ENCODE assay signal across 8 cellular contexts in the genomic region with DNA sequence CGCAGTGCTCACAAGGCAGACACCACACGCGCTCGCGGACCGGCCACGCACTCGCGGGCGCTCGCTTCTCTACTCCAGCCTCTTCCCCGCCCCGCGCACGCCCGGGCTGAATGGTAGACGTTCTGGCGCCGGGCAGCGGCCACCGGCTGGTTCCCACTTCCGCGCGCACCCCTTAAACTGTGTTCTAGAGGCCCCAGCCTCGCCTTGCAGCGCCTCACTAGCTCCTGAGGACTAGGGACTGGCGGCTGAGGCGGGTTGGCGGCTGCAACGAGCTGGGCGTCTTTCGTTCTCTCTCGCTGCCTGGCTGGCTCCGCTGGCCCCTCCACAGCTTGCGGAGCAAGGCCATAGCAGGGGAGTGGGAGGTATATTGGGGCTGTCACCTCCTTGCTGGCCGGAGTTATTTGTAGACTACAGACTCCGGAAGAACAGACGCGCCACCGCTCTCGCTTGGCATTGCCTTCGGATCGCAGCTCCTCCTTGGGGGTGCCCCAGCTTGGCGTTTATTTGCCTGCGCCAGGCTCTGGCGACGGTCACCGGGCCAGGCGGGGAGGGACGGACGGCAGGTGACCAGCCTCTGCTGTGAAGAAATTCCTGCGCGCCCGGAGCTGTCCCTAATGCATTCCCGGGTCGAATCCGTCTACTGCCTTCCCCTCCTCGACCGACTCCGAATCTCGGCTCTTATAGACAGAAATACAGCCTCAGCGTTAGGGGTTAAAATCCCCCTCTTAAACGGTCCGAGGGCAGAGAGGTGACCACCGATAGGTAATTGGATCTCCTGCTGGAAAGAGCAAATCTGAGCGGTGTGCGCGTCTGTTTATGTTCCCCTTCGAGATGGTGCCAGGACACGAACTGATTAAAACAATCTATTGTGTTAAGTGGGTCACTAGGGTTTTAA. TPM values are rescaled to one million over a fixed set of nuclear protein-coding genes. Genes with fewer than 3 reads are reported as not detected.
A peak's percentile ranks its signal among the peaks of the same experiment; 100 is the strongest.
DNase-seq lines count a peak whose midpoint lies in the region; ATAC-seq, FAIRE-seq and TF ChIP-seq lines count a peak whose summit lies in the region.

No MANE protein-coding gene starts in this region.

- H3K9me3 Mint-ChIP-seq in HFFc6, result peaks cover 11% of the 10 kb centered on the region

- H3K4me3 ChIP-seq in iPS-18c (ENCODE audit: insufficient read depth, low read depth, low read length) (peak overlapping the region; percentile 60), skin epidermis (peak overlapping the region; percentile 28 to 45 (median 34))

- peak overlapping the region; percentile 96 for H3K27ac Mint-ChIP-seq in HFFc6

- no peak for TF ChIP-seq CTCF in HFFc6 (IDR thresholded peaks at IDR 0.05)

- H3K4me1 Mint-ChIP-seq in HFFc6 (ENCODE audit: low read depth), result peaks cover 75% of the 10 kb centered on the region

- ATAC-seq in HG03039 (IDR thresholded peaks at IDR 0.05; ENCODE audit: unreplicated experiment), result no peak

- no peaks in the 10 kb centered on the region for H3K9me3 ChIP-seq in iPS-18c (ENCODE audit: control insufficient read depth, insufficient read depth, low read length)

- peak overlapping the region in 16 of 21 experiments; percentile 17 to 86 (median 66) for H3K27ac ChIP-seq in skin epidermis

- peaks cover 37% of the 10 kb centered on the region for H3K27me3 Mint-ChIP-seq in HFFc6 (ENCODE audit: insufficient read depth)

- DNase-seq in HFFc6 (no peak), GM19239 (ENCODE audit: insufficient read length, low spot score) (no peak), RCC 7860 (ENCODE audit: low spot score) (no peak)
- DNase-seq in activated CD8-positive, alpha-beta memory T cell treated with anti-CD3 and anti-CD28 coated beads, Interleukin-2, amount 50 U/mL, for 48 hours, result peak; percentile 53
- DNase-seq in activated naive CD4-positive, alpha-beta T cell treated with anti-CD3 and anti-CD28 coated beads, Interleukin-2, amount 50 U/mL, for 16 hours, result no peak

- H3K36me3 Mint-ChIP-seq in HFFc6 (ENCODE audit: low read depth), result peaks cover 60% of the 10 kb centered on the region

- FAIRE-seq in GM19239 (lab: Jason Lieb, UNC) (no peak), RCC 7860 (lab: Jason Lieb, UNC) (no peak)

- H3K4me3 Mint-ChIP-seq in HFFc6, result peak overlapping the region; percentile 97

RNA-seq across cellular contexts. Expression of a gene that starts 1.3 kb away (rescaled TPM):
- 1,000 to 10,000 TPM; 2,146 to 4,099 (median 3,549) TPM for total RNA-seq in HFFc6 (2021; fragmentation: NEBNext Ultra II Directional; extraction: Animal tissue kit (Norgen Biotek cat#: 25700))
